Comparison of ENCODE assay signal across 34 cellular contexts in genomic region chr16:83397601-83398000, GRCh38.
"Had no signal": no experiment of that assay in that cellular context is flagged by ENCODE, and none has a peak within 500 bp of the region (broad histone marks: within the 10 kb centered on the region; RNA-seq: fewer than 3 reads in every experiment).

No MANE protein-coding gene starts in this region.

- H3K9me3 ChIP-seq: ascending aorta, breast epithelium had no signal

- H3K4me3 Mint-ChIP-seq: activated B cell treated with CpG ODN at 0.5 μM for 24 hours; activated CD4-positive, alpha-beta memory T cell treated with anti-CD3 and anti-CD28 coated beads, Interleukin-2, amount 10 ng/mL, durations not matched to agents 7 days and 5 days; activated CD4-positive, alpha-beta T cell treated with anti-CD3 and anti-CD28 coated beads for 36 hours; activated CD4-positive, alpha-beta T cell treated with anti-CD3 and anti-CD28 coated beads, Interleukin-2, amount 10 ng/mL, durations not matched to agents 7 days and 5 days; activated CD8-positive, alpha-beta memory T cell treated with anti-CD3 and anti-CD28 coated beads, Interleukin-2, amount 10 ng/mL, durations not matched to agents 7 days and 5 days; activated CD8-positive, alpha-beta T cell treated with anti-CD3 and anti-CD28 coated beads, Interleukin-2, amount 10 ng/mL, durations not matched to agents 7 days and 5 days; activated naive CD4-positive, alpha-beta T cell treated with anti-CD3 and anti-CD28 coated beads, Interleukin-2, amount 10 ng/mL, durations not matched to agents 7 days and 5 days; activated naive CD4-positive, alpha-beta T cell treated with anti-CD3 and anti-CD28 coated beads, Interleukin-2, amount 50 U/mL, for 24 hours; activated naive CD8-positive, alpha-beta T cell; activated naive CD8-positive, alpha-beta T cell treated with anti-CD3 and anti-CD28 coated beads, Interleukin-2, amount 10 ng/mL, durations not matched to agents 7 days and 5 days; activated naive CD8-positive, alpha-beta T cell treated with anti-CD3 and anti-CD28 coated beads, Interleukin-2, amount 50 U/mL, for 24 hours; activated T-cell treated with anti-CD3 and anti-CD28 coated beads, Interleukin-2, amount 50 U/mL, for 24 hours; T-helper 1 cell treated with Interleukin-12 subunit alpha and Interleukin-12 subunit beta and Interleukin-4 antibody, amounts not matched to agents 30 μg/mL and 1 μg/mL, for 36 hours; T-helper 2 cell treated with Interferon-gamma antibody and Interleukin-4, amounts not matched to agents 5 μg/mL and 100 μg/mL, for 36 hours had no signal

- DNase-seq: activated B cell treated with CpG ODN at 0.5 μM for 24 hours; activated CD4-positive, alpha-beta memory T cell treated with anti-CD3 and anti-CD28 coated beads, Interleukin-2, amount 10 ng/mL, durations not matched to agents 7 days and 5 days; activated CD4-positive, alpha-beta T cell treated with anti-CD3 and anti-CD28 coated beads for 1 hour; activated CD4-positive, alpha-beta T cell treated with anti-CD3 and anti-CD28 coated beads for 36 hours; activated CD4-positive, alpha-beta T cell treated with anti-CD3 and anti-CD28 coated beads for 48 hours; activated CD4-positive, alpha-beta T cell treated with anti-CD3 and anti-CD28 coated beads, Interleukin-2, amount 10 ng/mL, durations not matched to agents 7 days and 5 days; activated CD4-positive, alpha-beta T cell treated with anti-CD3 and anti-CD28 coated beads, Interleukin-2, amount 50 U/mL, for 48 hours; activated CD8-positive, alpha-beta memory T cell treated with anti-CD3 and anti-CD28 coated beads for 24 hours; activated CD8-positive, alpha-beta memory T cell treated with anti-CD3 and anti-CD28 coated beads, Interleukin-2, amount 10 ng/mL, durations not matched to agents 7 days and 5 days; activated CD8-positive, alpha-beta memory T cell treated with anti-CD3 and anti-CD28 coated beads, Interleukin-2, amount 50 U/mL, for 48 hours; activated CD8-positive, alpha-beta T cell treated with anti-CD3 and anti-CD28 coated beads, Interleukin-2, amount 10 ng/mL, durations not matched to agents 7 days and 5 days; activated effector memory CD4-positive, alpha-beta T cell treated with Interleukin-2 at 50 U/mL for 16 hours; activated gamma-delta T cell; activated naive CD4-positive, alpha-beta T cell treated with anti-CD3 and anti-CD28 coated beads, Interleukin-2, amount 10 ng/mL, durations not matched to agents 7 days and 5 days; activated naive CD4-positive, alpha-beta T cell treated with Interleukin-2 at 50 U/mL for 16 hours; activated naive CD8-positive, alpha-beta T cell treated with anti-CD3 and anti-CD28 coated beads, Interleukin-2, amount 10 ng/mL, durations not matched to agents 7 days and 5 days; activated naive CD8-positive, alpha-beta T cell treated with anti-CD3 and anti-CD28 coated beads, Interleukin-2, amount 50 U/mL, for 24 hours; activated T-cell treated with anti-CD3 and anti-CD28 coated beads, Interleukin-2, amount 50 U/mL, for 24 hours; activated T-cell treated with anti-CD3 and anti-CD28 coated beads, Interleukin-2, amount 50 U/mL, for 48 hours; amygdala; anterior cingulate cortex; brain microvascular endothelial cell; central memory CD4-positive, alpha-beta T cell; T-helper 1 cell; T-helper 2 cell; T-helper 9 cell had no signal

- H3K36me3 Mint-ChIP-seq: activated CD8-positive, alpha-beta memory T cell treated with anti-CD3 and anti-CD28 coated beads, Interleukin-2, amount 10 ng/mL, durations not matched to agents 7 days and 5 days; activated naive CD4-positive, alpha-beta T cell treated with anti-CD3 and anti-CD28 coated beads, Interleukin-2, amount 10 ng/mL, durations not matched to agents 7 days and 5 days; activated naive CD8-positive, alpha-beta T cell; activated naive CD8-positive, alpha-beta T cell treated with anti-CD3 and anti-CD28 coated beads, Interleukin-2, amount 10 ng/mL, durations not matched to agents 7 days and 5 days had no signal

- H3K4me1 ChIP-seq: breast epithelium had no signal

- H3K4me1 Mint-ChIP-seq: activated B cell treated with CpG ODN at 0.5 μM for 24 hours; activated CD4-positive, alpha-beta memory T cell treated with anti-CD3 and anti-CD28 coated beads, Interleukin-2, amount 10 ng/mL, durations not matched to agents 7 days and 5 days; activated CD4-positive, alpha-beta T cell treated with anti-CD3 and anti-CD28 coated beads for 36 hours; activated CD4-positive, alpha-beta T cell treated with anti-CD3 and anti-CD28 coated beads, Interleukin-2, amount 10 ng/mL, durations not matched to agents 7 days and 5 days; activated CD8-positive, alpha-beta memory T cell treated with anti-CD3 and anti-CD28 coated beads, Interleukin-2, amount 10 ng/mL, durations not matched to agents 7 days and 5 days; activated naive CD4-positive, alpha-beta T cell treated with anti-CD3 and anti-CD28 coated beads, Interleukin-2, amount 10 ng/mL, durations not matched to agents 7 days and 5 days; activated naive CD4-positive, alpha-beta T cell treated with anti-CD3 and anti-CD28 coated beads, Interleukin-2, amount 50 U/mL, for 24 hours; activated naive CD8-positive, alpha-beta T cell treated with anti-CD3 and anti-CD28 coated beads, Interleukin-2, amount 10 ng/mL, durations not matched to agents 7 days and 5 days; activated naive CD8-positive, alpha-beta T cell treated with anti-CD3 and anti-CD28 coated beads, Interleukin-2, amount 50 U/mL, for 24 hours had no signal

- H3K27ac ChIP-seq: ascending aorta, brain microvascular endothelial cell, breast epithelium, VCaP had no signal

- ATAC-seq: activated CD4-positive, alpha-beta T cell treated with anti-CD3 and anti-CD28 coated beads for 36 hours; activated CD8-positive, alpha-beta memory T cell treated with anti-CD3 and anti-CD28 coated beads, Interleukin-2, amount 10 ng/mL, durations not matched to agents 7 days and 5 days; activated CD8-positive, alpha-beta T cell treated with anti-CD3 and anti-CD28 coated beads, Interleukin-2, amount 10 ng/mL, durations not matched to agents 7 days and 5 days; activated naive CD8-positive, alpha-beta T cell treated with anti-CD3 and anti-CD28 coated beads, Interleukin-2, amount 50 U/mL, for 24 hours had no signal

- H3K27me3 Mint-ChIP-seq: activated B cell treated with CpG ODN at 0.5 μM for 24 hours; activated CD4-positive, alpha-beta memory T cell treated with anti-CD3 and anti-CD28 coated beads, Interleukin-2, amount 10 ng/mL, durations not matched to agents 7 days and 5 days; activated CD4-positive, alpha-beta T cell treated with anti-CD3 and anti-CD28 coated beads for 36 hours; activated CD4-positive, alpha-beta T cell treated with anti-CD3 and anti-CD28 coated beads, Interleukin-2, amount 10 ng/mL, durations not matched to agents 7 days and 5 days; activated CD8-positive, alpha-beta memory T cell treated with anti-CD3 and anti-CD28 coated beads, Interleukin-2, amount 10 ng/mL, durations not matched to agents 7 days and 5 days; activated naive CD4-positive, alpha-beta T cell treated with anti-CD3 and anti-CD28 coated beads, Interleukin-2, amount 10 ng/mL, durations not matched to agents 7 days and 5 days; activated naive CD4-positive, alpha-beta T cell treated with anti-CD3 and anti-CD28 coated beads, Interleukin-2, amount 50 U/mL, for 24 hours; activated naive CD8-positive, alpha-beta T cell; activated naive CD8-positive, alpha-beta T cell treated with anti-CD3 and anti-CD28 coated beads, Interleukin-2, amount 50 U/mL, for 24 hours; activated T-cell treated with anti-CD3 and anti-CD28 coated beads, Interleukin-2, amount 50 U/mL, for 24 hours had no signal

- H3K4me3 ChIP-seq: ascending aorta, breast epithelium had no signal

- H3K27ac Mint-ChIP-seq: activated B cell treated with CpG ODN at 0.5 μM for 24 hours; activated CD4-positive, alpha-beta memory T cell treated with anti-CD3 and anti-CD28 coated beads, Interleukin-2, amount 10 ng/mL, durations not matched to agents 7 days and 5 days; activated CD4-positive, alpha-beta T cell treated with anti-CD3 and anti-CD28 coated beads for 36 hours; activated CD4-positive, alpha-beta T cell treated with anti-CD3 and anti-CD28 coated beads, Interleukin-2, amount 10 ng/mL, durations not matched to agents 7 days and 5 days; activated CD8-positive, alpha-beta memory T cell treated with anti-CD3 and anti-CD28 coated beads, Interleukin-2, amount 10 ng/mL, durations not matched to agents 7 days and 5 days; activated CD8-positive, alpha-beta T cell treated with anti-CD3 and anti-CD28 coated beads, Interleukin-2, amount 10 ng/mL, durations not matched to agents 7 days and 5 days; activated naive CD4-positive, alpha-beta T cell treated with anti-CD3 and anti-CD28 coated beads, Interleukin-2, amount 10 ng/mL, durations not matched to agents 7 days and 5 days; activated naive CD4-positive, alpha-beta T cell treated with anti-CD3 and anti-CD28 coated beads, Interleukin-2, amount 50 U/mL, for 24 hours; activated naive CD8-positive, alpha-beta T cell; activated naive CD8-positive, alpha-beta T cell treated with anti-CD3 and anti-CD28 coated beads, Interleukin-2, amount 10 ng/mL, durations not matched to agents 7 days and 5 days; activated naive CD8-positive, alpha-beta T cell treated with anti-CD3 and anti-CD28 coated beads, Interleukin-2, amount 50 U/mL, for 24 hours; activated T-cell treated with anti-CD3 and anti-CD28 coated beads, Interleukin-2, amount 50 U/mL, for 24 hours; activated T-helper 2 cell treated with anti-CD3 and anti-CD28 coated beads, Interferon-gamma antibody, Interleukin-2, Interleukin-4, amounts not matched to agents 10 μg/mL and 5 μg/mL and 100 μg/mL, durations not matched to agents 14 hours and 24 hours and 36 hours; T-helper 1 cell treated with Interleukin-12 subunit alpha and Interleukin-12 subunit beta and Interleukin-4 antibody, amounts not matched to agents 30 μg/mL and 1 μg/mL, for 36 hours; T-helper 2 cell treated with Interferon-gamma antibody and Interleukin-4, amounts not matched to agents 5 μg/mL and 100 μg/mL, for 36 hours had no signal

- H3K27me3 ChIP-seq: ascending aorta, brain microvascular endothelial cell, breast epithelium had no signal

- H3K36me3 ChIP-seq: ascending aorta, brain microvascular endothelial cell, breast epithelium had no signal
